ENCODE assay signal across 1 cellular context in the genomic region with DNA sequence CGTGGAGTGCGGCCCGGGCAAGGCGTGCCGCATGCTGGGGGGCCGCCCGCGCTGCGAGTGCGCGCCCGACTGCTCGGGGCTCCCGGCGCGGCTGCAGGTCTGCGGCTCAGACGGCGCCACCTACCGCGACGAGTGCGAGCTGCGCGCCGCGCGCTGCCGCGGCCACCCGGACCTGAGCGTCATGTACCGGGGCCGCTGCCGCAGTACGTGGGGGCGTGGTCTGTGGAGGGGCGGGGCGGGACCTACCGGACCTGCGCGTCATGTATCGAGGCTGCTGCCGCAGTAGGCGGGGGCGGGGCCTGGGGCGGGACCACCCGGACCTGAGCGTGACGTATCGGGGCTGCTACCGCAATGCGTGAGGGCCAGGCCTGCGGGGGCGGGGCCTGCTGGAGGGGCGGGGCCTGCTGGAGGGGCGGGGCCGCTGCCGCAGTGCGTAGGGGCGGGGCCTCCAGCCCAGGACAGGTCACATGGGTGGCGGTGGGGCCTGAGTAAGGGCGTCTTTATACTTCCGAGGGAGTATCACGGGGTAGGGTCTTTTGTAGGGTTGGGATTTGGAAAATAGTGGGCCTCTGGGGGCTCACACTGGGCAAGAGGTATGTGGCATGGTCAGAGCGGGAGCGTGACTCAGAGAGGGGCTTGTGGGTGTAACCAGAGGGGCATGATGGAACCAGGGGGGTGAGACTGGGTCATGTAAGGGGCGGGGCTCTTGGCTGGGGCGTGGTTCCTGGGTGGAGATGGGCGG.
TF ChIP-seq lines count a peak whose summit lies in the region.

No MANE protein-coding gene starts in this region.

TF ChIP-seq in GM12878, 131 proteins besides CTCF, POLR2A, EP300 and RAD21 (continues in another document):
- no peak for TF ChIP-seq YBX1 (IDR thresholded peaks at IDR 0.05)
- TF ChIP-seq, protein P1, sequence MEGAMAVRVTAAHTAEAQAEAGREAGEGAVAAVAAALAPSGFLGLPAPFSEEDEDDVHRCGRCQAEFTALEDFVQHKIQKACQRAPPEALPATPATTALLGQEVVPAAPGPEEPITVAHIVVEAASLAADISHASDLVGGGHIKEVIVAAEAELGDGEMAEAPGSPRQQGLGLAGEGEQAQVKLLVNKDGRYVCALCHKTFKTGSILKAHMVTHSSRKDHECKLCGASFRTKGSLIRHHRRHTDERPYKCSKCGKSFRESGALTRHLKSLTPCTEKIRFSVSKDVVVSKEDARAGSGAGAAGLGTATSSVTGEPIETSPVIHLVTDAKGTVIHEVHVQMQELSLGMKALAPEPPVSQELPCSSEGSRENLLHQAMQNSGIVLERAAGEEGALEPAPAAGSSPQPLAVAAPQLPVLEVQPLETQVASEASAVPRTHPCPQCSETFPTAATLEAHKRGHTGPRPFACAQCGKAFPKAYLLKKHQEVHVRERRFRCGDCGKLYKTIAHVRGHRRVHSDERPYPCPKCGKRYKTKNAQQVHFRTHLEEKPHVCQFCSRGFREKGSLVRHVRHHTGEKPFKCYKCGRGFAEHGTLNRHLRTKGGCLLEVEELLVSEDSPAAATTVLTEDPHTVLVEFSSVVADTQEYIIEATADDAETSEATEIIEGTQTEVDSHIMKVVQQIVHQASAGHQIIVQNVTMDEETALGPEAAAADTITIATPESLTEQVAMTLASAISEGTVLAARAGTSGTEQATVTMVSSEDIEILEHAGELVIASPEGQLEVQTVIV (IDR thresholded peaks at IDR 0.05; ENCODE audit: borderline replicate concordance, partially characterized antibody): no peak
- TF ChIP-seq, protein P2, sequence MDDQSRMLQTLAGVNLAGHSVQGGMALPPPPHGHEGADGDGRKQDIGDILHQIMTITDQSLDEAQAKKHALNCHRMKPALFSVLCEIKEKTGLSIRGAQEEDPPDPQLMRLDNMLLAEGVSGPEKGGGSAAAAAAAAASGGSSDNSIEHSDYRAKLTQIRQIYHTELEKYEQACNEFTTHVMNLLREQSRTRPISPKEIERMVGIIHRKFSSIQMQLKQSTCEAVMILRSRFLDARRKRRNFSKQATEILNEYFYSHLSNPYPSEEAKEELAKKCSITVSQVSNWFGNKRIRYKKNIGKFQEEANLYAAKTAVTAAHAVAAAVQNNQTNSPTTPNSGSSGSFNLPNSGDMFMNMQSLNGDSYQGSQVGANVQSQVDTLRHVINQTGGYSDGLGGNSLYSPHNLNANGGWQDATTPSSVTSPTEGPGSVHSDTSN (IDR thresholded peaks at IDR 0.05; ENCODE audit: insufficient replicate concordance, low read depth, low read length): no peak
- TF ChIP-seq PML (IDR thresholded peaks at IDR 0.05; ENCODE audit: low read length): no peak
- no peak for TF ChIP-seq GABPA (IDR thresholded peaks at IDR 0.05; ENCODE audit: low read depth)
- TF ChIP-seq MYB (IDR thresholded peaks at IDR 0.05; ENCODE audit: borderline replicate concordance, low read depth, low read length): no peak
- 0 out of 2 replicates have a peak, but pooled peaks have one; percentile 24 for TF ChIP-seq CHD1 (IDR thresholded peaks at IDR 0.05; ENCODE audit: low read depth, low read length)
- peak; percentile 38 for TF ChIP-seq CREM (IDR thresholded peaks at IDR 0.05; ENCODE audit: low read depth)
- TF ChIP-seq, protein P3, sequence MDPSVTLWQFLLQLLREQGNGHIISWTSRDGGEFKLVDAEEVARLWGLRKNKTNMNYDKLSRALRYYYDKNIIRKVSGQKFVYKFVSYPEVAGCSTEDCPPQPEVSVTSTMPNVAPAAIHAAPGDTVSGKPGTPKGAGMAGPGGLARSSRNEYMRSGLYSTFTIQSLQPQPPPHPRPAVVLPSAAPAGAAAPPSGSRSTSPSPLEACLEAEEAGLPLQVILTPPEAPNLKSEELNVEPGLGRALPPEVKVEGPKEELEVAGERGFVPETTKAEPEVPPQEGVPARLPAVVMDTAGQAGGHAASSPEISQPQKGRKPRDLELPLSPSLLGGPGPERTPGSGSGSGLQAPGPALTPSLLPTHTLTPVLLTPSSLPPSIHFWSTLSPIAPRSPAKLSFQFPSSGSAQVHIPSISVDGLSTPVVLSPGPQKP (IDR thresholded peaks at IDR 0.05; ENCODE audit: low read depth, low read length): no peak
- TF ChIP-seq ZBED1 (IDR thresholded peaks at IDR 0.05; ENCODE audit: borderline replicate concordance): no peak
- TF ChIP-seq CUX1 (IDR thresholded peaks at IDR 0.05; ENCODE audit: insufficient replicate concordance, low read depth, low read length): no peak
- TF ChIP-seq HCFC1 (IDR thresholded peaks at IDR 0.05; ENCODE audit: low read length): 0 out of 2 replicates have a peak, but pooled peaks have one; percentile 31
- TF ChIP-seq KAT2A (conservative IDR thresholded peaks at IDR 0.05; ENCODE audit: control insufficient read depth, low read depth, low read length): no peak
- no peak; the same call in 1 of the 2 replicates for TF ChIP-seq E2F4 (IDR thresholded peaks at IDR 0.05; ENCODE audit: low read depth, low read length)
- no peak for TF ChIP-seq ASH2L (IDR thresholded peaks at IDR 0.05; ENCODE audit: borderline replicate concordance, low read depth)
- TF ChIP-seq POLR2AphosphoS5 (IDR thresholded peaks at IDR 0.05; ENCODE audit: low read length): peak; percentile 48; the same call in 1 of the 2 replicates
- no peak for TF ChIP-seq SREBF2 (IDR thresholded peaks at IDR 0.05; ENCODE audit: low read length)
- no peak for TF ChIP-seq SPI1 (IDR thresholded peaks at IDR 0.05; ENCODE audit: borderline replicate concordance, insufficient read depth, low read depth, low read length)
- no peak for TF ChIP-seq POLR2AphosphoS2 (IDR thresholded peaks at IDR 0.05; ENCODE audit: low read depth, low read length)
- TF ChIP-seq FOXM1 (IDR thresholded peaks at IDR 0.05; ENCODE audit: low read depth, low read length): no peak
- no peak for TF ChIP-seq TCF3 (IDR thresholded peaks at IDR 0.05; ENCODE audit: borderline replicate concordance, insufficient read depth, low read depth, low read length)
- TF ChIP-seq ZSCAN29 (IDR thresholded peaks at IDR 0.05): 0 out of 2 replicates have a peak, but pooled peaks have one; percentile 46
- peak; percentile 35; the same call in 1 of the 3 replicates for TF ChIP-seq POU2F2 (IDR thresholded peaks at IDR 0.05; ENCODE audit: borderline replicate concordance, low read depth, low read length)
- TF ChIP-seq HSF1 (IDR thresholded peaks at IDR 0.05; ENCODE audit: low read depth, low read length): no peak
- no peak; the same call in 1 of the 2 replicates for TF ChIP-seq GATAD2B (conservative IDR thresholded peaks at IDR 0.05; ENCODE audit: low read depth)
- no peak for TF ChIP-seq IRF4 (IDR thresholded peaks at IDR 0.05; ENCODE audit: low read depth, low read length)
- TF ChIP-seq RELA (IDR thresholded peaks at IDR 0.05; ENCODE audit: borderline replicate concordance, partially characterized antibody): peak; percentile 83
- TF ChIP-seq JUNB (IDR thresholded peaks at IDR 0.05): no peak
- TF ChIP-seq EGR1 (IDR thresholded peaks at IDR 0.05; ENCODE audit: borderline replicate concordance in 1 of 2, low read depth in 2 of 2, low read length in 2 of 2): peak in 1 of 2 experiments; percentile 84; a peak in 2 of 3 replicates
- no peak for TF ChIP-seq ZNF274 (IDR thresholded peaks at IDR 0.05; ENCODE audit: insufficient read depth, insufficient read length)
- TF ChIP-seq RELB (IDR thresholded peaks at IDR 0.05; ENCODE audit: low read depth): no peak; the same call in 1 of the 2 replicates
- no peak for TF ChIP-seq TCF12 (IDR thresholded peaks at IDR 0.05; ENCODE audit: low read depth, low read length)
- TF ChIP-seq TBL1XR1 (IDR thresholded peaks at IDR 0.05; ENCODE audit: low read depth, low read length): 0 out of 2 replicates have a peak, but pooled peaks have one; percentile 25
- TF ChIP-seq IRF5 (IDR thresholded peaks at IDR 0.05; ENCODE audit: borderline replicate concordance): no peak
- TF ChIP-seq KLF5 (IDR thresholded peaks at IDR 0.05; ENCODE audit: partially characterized antibody): no peak
- TF ChIP-seq STAT3 (IDR thresholded peaks at IDR 0.05; ENCODE audit: low read depth, low read length): no peak
- peak; percentile 54; the same call in 1 of the 2 replicates for TF ChIP-seq ZNF24 (IDR thresholded peaks at IDR 0.05)
- TF ChIP-seq ZNF207 (IDR thresholded peaks at IDR 0.05; ENCODE audit: borderline replicate concordance): no peak; the same call in 1 of the 2 replicates
